In the genomic region with DNA sequence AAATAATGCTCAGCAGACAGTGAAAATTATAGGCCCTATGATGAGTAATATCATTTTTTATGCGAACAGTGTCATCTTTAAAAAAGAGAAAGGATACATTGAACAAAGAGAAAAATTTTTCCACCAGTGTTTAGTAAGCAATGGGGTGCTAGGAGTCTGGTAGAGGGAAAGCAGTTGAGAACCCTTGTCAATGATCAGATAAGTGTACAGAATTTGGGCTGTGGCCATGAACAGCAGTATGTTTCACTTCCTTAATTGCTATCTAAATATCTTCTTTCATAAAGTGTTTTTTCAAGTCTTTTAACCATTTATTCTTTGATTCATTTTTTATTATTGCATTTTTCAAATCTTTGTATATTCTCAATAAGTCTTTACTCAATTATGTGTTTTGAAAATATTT, we compare ENCODE assay signal across 14 cellular contexts.
DNase-seq lines count a peak whose midpoint lies in the region; ATAC-seq, FAIRE-seq and TF ChIP-seq lines count a peak whose summit lies in the region.
"Had no signal": no experiment of that assay in that cellular context is flagged by ENCODE, and none has a peak within 500 bp of the region (broad histone marks: within the 10 kb centered on the region; RNA-seq: fewer than 3 reads in every experiment).

No MANE protein-coding gene starts in this region.

- no peaks in the 10 kb centered on the region for H3K4me1 ChIP-seq in HCT116 (ENCODE audit: control insufficient read depth in 1 of 2, insufficient read depth in 2 of 2, low read length in 2 of 2)
- H3K4me1 ChIP-seq in PC-3 (ENCODE audit: insufficient read depth, low read length): no peaks in the 10 kb centered on the region
- no peaks in the 10 kb centered on the region for H3K4me1 ChIP-seq in small intestine (ENCODE audit: control insufficient read depth in 2 of 2, insufficient read depth in 1 of 2, low read depth in 1 of 2, low read length in 1 of 2)
- H3K4me1 ChIP-seq: BLaER1 treated with 17β-estradiol and CSF1 and Interleukin-3, amounts not matched to agents 10 nM and 100 nM had no signal

- H3K27me3 ChIP-seq in HCT116 (ENCODE audit: insufficient read depth, low read length) (no peaks in the 10 kb centered on the region), PC-3 (ENCODE audit: low read length) (no peaks in the 10 kb centered on the region), small intestine (ENCODE audit: control insufficient read depth in 2 of 2, insufficient read depth in 2 of 2, low read length in 2 of 2) (no peaks in the 10 kb centered on the region), MG63 (no peaks in the 10 kb centered on the region)
- H3K27me3 ChIP-seq: BLaER1 treated with 17β-estradiol and CSF1 and Interleukin-3, amounts not matched to agents 10 nM and 100 nM had no signal

- H2AFZ ChIP-seq in HCT116 (ENCODE audit: low read depth, low read length, poor library complexity, severe bottlenecking) (peak overlapping the region; percentile 6), PC-3 (ENCODE audit: low read length) (no peak overlapping the region)

- H3K27ac ChIP-seq in HCT116 (ENCODE audit: low read depth, low read length) (no peak overlapping the region), PC-3 (ENCODE audit: low read length) (no peak overlapping the region), small intestine (ENCODE audit: low read depth in 1 of 2, low read length in 1 of 2) (no peak overlapping the region)
- H3K27ac ChIP-seq: BLaER1 treated with 17β-estradiol and CSF1 and Interleukin-3, amounts not matched to agents 10 nM and 100 nM had no signal

- intact Hi-C loops in HCT116 (cut with micrococcal nuclease) (no loop called here), PC-3 (cut with micrococcal nuclease) (no loop called here)

- no peak for TF ChIP-seq RAD21 in HCT116 (IDR thresholded peaks at IDR 0.05; ENCODE audit: low read depth)

- H4K20me1 ChIP-seq in HCT116 (ENCODE audit: insufficient read depth) (no peaks in the 10 kb centered on the region), PC-3 (ENCODE audit: low read length) (no peaks in the 10 kb centered on the region)
- H4K20me1 ChIP-seq: BLaER1 treated with 17β-estradiol and CSF1 and Interleukin-3, amounts not matched to agents 10 nM and 100 nM had no signal

- no peaks in the 10 kb centered on the region for H3K79me2 ChIP-seq in HCT116 (ENCODE audit: insufficient read depth, low read length)
- no peaks in the 10 kb centered on the region for H3K79me2 ChIP-seq in PC-3 (ENCODE audit: low read length)

- BruUV-seq in HCT116 (replicated peaks; lab: Mats Ljungman, UMichigan): no TSS peak
- no TSS peak for BruUV-seq in PC-3 (replicated peaks; lab: Mats Ljungman, UMichigan)

- H3K4me2 ChIP-seq in HCT116 (ENCODE audit: low read length) (no peak overlapping the region), PC-3 (ENCODE audit: low read length) (no peak overlapping the region)
- H3K4me2 ChIP-seq: BLaER1 treated with 17β-estradiol and CSF1 and Interleukin-3, amounts not matched to agents 10 nM and 100 nM had no signal

- FAIRE-seq in small intestine (lab: Jason Lieb, UNC): peak; percentile 10
- FAIRE-seq: HepG2 had no signal

- no peak for TF ChIP-seq POLR2A in HCT116 (IDR thresholded peaks at IDR 0.05; ENCODE audit: borderline replicate concordance, extremely low read depth, insufficient read depth, insufficient read length)

- WGBS in small intestine, 3 donors: 86 to 94% (median 91%) methylated on average over 1 of the region's 1 CpG

- DNase-seq in COR-L47 (lab: John Stamatoyannopoulos, UW) (peak; percentile 8), HCT116 (ENCODE audit: low read depth, low spot score) (no peak), PC-3 (no peak), small intestine (no peak), DMS53 (lab: John Stamatoyannopoulos, UW) (no peak), MG63 (no peak)
- DNase-seq: CD8-positive, alpha-beta T cell; DMS 273 treated with DMSO at 0.1 percent for 48 hours; DMS79; GDM1; GOT3; H7 had no signal

- no peaks in the 10 kb centered on the region for H3F3A ChIP-seq in PC-3 (ENCODE audit: low read length, unreplicated experiment)

- H3K4me3 ChIP-seq in HCT116 (replicated peaks in 1 of 2; ENCODE audit: low read depth in 1 of 2, low read length in 2 of 2): no peak overlapping the region
- H3K4me3 ChIP-seq in PC-3 (ENCODE audit: low read length): no peak overlapping the region
- H3K4me3 ChIP-seq in small intestine (ENCODE audit: low read depth in 1 of 2, low read length in 2 of 2): no peak overlapping the region
- H3K4me3 ChIP-seq in MG63: no peak overlapping the region
- H3K4me3 ChIP-seq: BLaER1 treated with 17β-estradiol and CSF1 and Interleukin-3, amounts not matched to agents 10 nM and 100 nM had no signal

- POLR2A ChIA-PET in HCT116 (lab: Charles Lee): no interaction called here
- POLR2A ChIA-PET in PC-3 (lab: Charles Lee; ENCODE audit: unreplicated experiment): no interaction called here

- RAD21 ChIA-PET in HCT116 (lab: Charles Lee; ENCODE audit: low non-redundant PET in 1 of 2, low total read pairs in 2 of 2, uncharacterized antibody in 2 of 2, unreplicated experiment in 2 of 2): no interaction called here

- H3K36me3 ChIP-seq in HCT116 (ENCODE audit: control insufficient read depth in 1 of 2, insufficient read depth in 2 of 2, low read length in 2 of 2) (no peaks in the 10 kb centered on the region), PC-3 (ENCODE audit: low read depth, low read length) (no peaks in the 10 kb centered on the region), small intestine (ENCODE audit: control insufficient read depth in 2 of 2, insufficient read depth in 2 of 2, low read length in 2 of 2) (no peaks in the 10 kb centered on the region), MG63 (no peaks in the 10 kb centered on the region)
- H3K36me3 ChIP-seq: BLaER1 treated with 17β-estradiol and CSF1 and Interleukin-3, amounts not matched to agents 10 nM and 100 nM had no signal

- H3K9me2 ChIP-seq in HCT116 (ENCODE audit: insufficient read depth): no peaks in the 10 kb centered on the region
- no peaks in the 10 kb centered on the region for H3K9me2 ChIP-seq in PC-3 (replicated peaks; ENCODE audit: low read length)

- no peak for ATAC-seq in HCT116
- peak; percentile 74; the same call in 1 of the 2 replicates for ATAC-seq in PC-3
- ATAC-seq: CD8-positive, alpha-beta T cell; HepG2 had no signal

- H3K9me3 ChIP-seq in HCT116 (ENCODE audit: control insufficient read depth in 1 of 2, insufficient read depth in 1 of 2, low read depth in 1 of 2, low read length in 2 of 2): no peaks in the 10 kb centered on the region
- H3K9me3 ChIP-seq in PC-3 (ENCODE audit: low read length): no peaks in the 10 kb centered on the region
- no peaks in the 10 kb centered on the region for H3K9me3 ChIP-seq in small intestine (ENCODE audit: control insufficient read depth, low read depth)
- peaks cover 2% of the 10 kb centered on the region; the same call in 1 of the 2 replicates for H3K9me3 ChIP-seq in MG63

- CTCF ChIA-PET in HCT116 (lab: Charles Lee) (no interaction called here), PC-3 (lab: Charles Lee) (no interaction called here)

- H3K9ac ChIP-seq in HCT116 (ENCODE audit: low read length) (no peak overlapping the region), PC-3 (ENCODE audit: low read length) (no peak overlapping the region)
- H3K9ac ChIP-seq: BLaER1 treated with 17β-estradiol and CSF1 and Interleukin-3, amounts not matched to agents 10 nM and 100 nM had no signal

- TF ChIP-seq CTCF in HCT116 (IDR thresholded peaks at IDR 0.05 in 2 of 3, conservative IDR thresholded peaks at IDR 0.05 in 1 of 3; ENCODE audit: borderline replicate concordance in 1 of 3, insufficient read depth in 1 of 3, low read depth in 2 of 3, low read length in 2 of 3) (no peak), PC-3 (conservative IDR thresholded peaks at IDR 0.05; ENCODE audit: low read depth, low read length) (no peak)

TF ChIP-seq in HCT116, 20 proteins besides CTCF, POLR2A, EP300 and RAD21:
- no peak for TF ChIP-seq SRF (IDR thresholded peaks at IDR 0.05; ENCODE audit: low read depth)
